In the genomic region with DNA sequence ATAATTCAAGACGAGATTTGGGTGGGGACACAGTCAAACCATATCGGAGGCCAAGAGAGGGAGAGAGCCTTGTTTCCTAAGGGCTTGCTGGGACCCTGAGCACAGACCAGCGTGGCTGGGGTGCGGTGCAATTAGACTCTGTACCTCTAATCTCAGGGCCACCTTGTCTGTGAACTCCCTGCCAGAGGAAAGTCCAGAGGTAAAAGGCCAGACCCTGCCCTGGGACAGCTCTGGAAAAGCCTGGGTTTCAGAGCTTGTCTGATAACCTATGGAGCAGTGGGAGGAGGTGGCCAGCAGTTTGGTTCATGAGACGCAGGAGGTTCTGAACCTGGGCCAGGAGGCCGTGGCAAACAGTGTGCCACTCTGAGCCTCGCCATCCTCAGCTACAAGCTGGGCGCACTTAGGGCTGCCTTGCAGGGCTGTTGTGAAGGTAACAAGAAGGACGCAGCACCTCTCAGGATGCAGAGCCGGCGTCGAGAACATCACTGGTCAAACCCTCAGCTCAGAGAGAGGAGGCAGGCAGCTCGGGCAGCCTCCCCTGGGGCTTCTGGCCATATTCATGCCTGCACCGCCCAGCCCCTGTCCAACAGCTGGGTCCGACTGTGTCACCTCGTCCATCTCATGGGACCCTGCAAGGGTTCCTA, we compare ENCODE assay signal across 21 cellular contexts. TPM values are rescaled to one million over a fixed set of nuclear protein-coding genes. Genes with fewer than 3 reads are reported as not detected.
DNase-seq lines count a peak whose midpoint lies in the region; ATAC-seq, FAIRE-seq and TF ChIP-seq lines count a peak whose summit lies in the region.
"Had no signal": no experiment of that assay in that cellular context is flagged by ENCODE, and none has a peak within 500 bp of the region (broad histone marks: within the 10 kb centered on the region; RNA-seq: fewer than 3 reads in every experiment).

No MANE protein-coding gene starts in this region.

- no peaks in the 10 kb centered on the region for H3K27me3 Mint-ChIP-seq in endodermal cell (ENCODE audit: insufficient read depth)
- H3K27me3 Mint-ChIP-seq: B cell, IgD-negative memory B cell had no signal

- CTCF ChIA-PET in HEK293 (lab: Yijun Ruan, JAX), result interaction anchor here (1.0 kb wide), 1 partner anchor 148 kb away, joined by 4 read pairs; no protein-coding TSS in a partner anchor

- POLR2A ChIA-PET in HEK293 (lab: Yijun Ruan, JAX), result no interaction called here

- no peak overlapping the region for H3K4me3 Mint-ChIP-seq in endodermal cell
- H3K4me3 Mint-ChIP-seq: B cell, H9 had no signal

- H3K4me1 Mint-ChIP-seq in endodermal cell, result peaks cover 17% of the 10 kb centered on the region

- H3K27ac ChIP-seq in HEK293 (ENCODE audit: extremely low read depth, low read depth, low read length), result no peak overlapping the region
- H3K27ac ChIP-seq in endodermal cell (ENCODE audit: low read depth, low read length), result no peak overlapping the region
- peak overlapping the region; percentile 90 to 92 for H3K27ac ChIP-seq in small intestine (ENCODE audit: low read depth in 1 of 2, low read length in 1 of 2)
- H3K27ac ChIP-seq: HL-60 had no signal

- intact Hi-C loops in mucosa of descending colon (cut with DNase I, micrococcal nuclease), result no loop called here

- no peaks in the 10 kb centered on the region for H3K36me3 ChIP-seq in HEK293 (ENCODE audit: control insufficient read depth in 2 of 2, insufficient read depth in 1 of 2, low read length in 2 of 2)
- H3K36me3 ChIP-seq in endodermal cell (ENCODE audit: control insufficient read depth, insufficient read depth, low read length), result no peaks in the 10 kb centered on the region
- no peaks in the 10 kb centered on the region for H3K36me3 ChIP-seq in mucosa of descending colon (ENCODE audit: low read depth)
- no peaks in the 10 kb centered on the region for H3K36me3 ChIP-seq in small intestine (ENCODE audit: control insufficient read depth in 2 of 2, insufficient read depth in 2 of 2, low read length in 2 of 2)

- ATAC-seq in mucosa of descending colon (peak; percentile 1), HG03196 (IDR thresholded peaks at IDR 0.05; ENCODE audit: unreplicated experiment) (no peak)

- no peak for FAIRE-seq in small intestine (lab: Jason Lieb, UNC)
- FAIRE-seq: G401.6 had no signal

- 91 to 95% methylated on average over 11 to 16 of the region's 16 CpGs for WGBS in endodermal cell (ENCODE audit: insufficient coverage in 1 of 2, insufficient read length in 1 of 2), 2 experiments
- WGBS in small intestine, 3 donors, result 28 to 69% (median 40%) methylated on average over 16 of the region's 16 CpGs

- no peaks in the 10 kb centered on the region for H3K27me3 ChIP-seq in endodermal cell (ENCODE audit: control insufficient read depth, insufficient read depth, low read length, poor library complexity, severe bottlenecking)
- H3K27me3 ChIP-seq in small intestine (ENCODE audit: control insufficient read depth in 2 of 2, insufficient read depth in 2 of 2, low read length in 2 of 2), result no peaks in the 10 kb centered on the region

- H3K9me3 ChIP-seq in HEK293 (ENCODE audit: control insufficient read depth, insufficient read depth, low read depth, low read length) (no peaks in the 10 kb centered on the region), endodermal cell (ENCODE audit: control insufficient read depth, low read length) (no peaks in the 10 kb centered on the region), mucosa of descending colon (no peaks in the 10 kb centered on the region), small intestine (ENCODE audit: control insufficient read depth, low read depth) (no peaks in the 10 kb centered on the region)
- H3K9me3 ChIP-seq: Caco-2 had no signal

- H3K36me3 Mint-ChIP-seq in endodermal cell (ENCODE audit: low read depth), result no peaks in the 10 kb centered on the region
- H3K36me3 Mint-ChIP-seq: CD4-positive, CD25-positive, alpha-beta regulatory T cell; IgD-negative memory B cell had no signal

- DNase-seq in endodermal cell (peak; percentile 20), mucosa of descending colon (peak in 2 of 3 donors; percentile 48 to 54), small intestine (peak; percentile 98), NCI-H69 (lab: John Stamatoyannopoulos, UW) (no peak)
- no peak for DNase-seq in activated CD4-positive, alpha-beta T cell treated with anti-CD3 and anti-CD28 coated beads, Interleukin-2, amount 50 U/mL, for 1 hour
- DNase-seq: CD4-positive, CD25-positive, alpha-beta regulatory T cell; H9; Kasumi-1; NCI-H1092 treated with DMSO at 0.1 percent for 48 hours; NCI-H146; NCI-H2029 treated with DMSO at 0.1 percent for 48 hours; NCI-H446 treated with DMSO at 0.1 percent for 48 hours; OCI-M1; SHP77 treated with DMSO at 0.1 percent for 48 hours had no signal

- H3K4me3 ChIP-seq in HEK293 (ENCODE audit: low read depth, low read length), result no peak overlapping the region
- H3K4me3 ChIP-seq in endodermal cell (ENCODE audit: low read length), result no peak overlapping the region
- H3K4me3 ChIP-seq in mucosa of descending colon, result no peak overlapping the region
- H3K4me3 ChIP-seq in small intestine (ENCODE audit: low read depth in 1 of 2, low read length in 2 of 2), result no peak overlapping the region

- H3K9ac ChIP-seq in endodermal cell (ENCODE audit: extremely low read depth, low read length, poor library complexity, severe bottlenecking), result no peak overlapping the region

- H3K4me1 ChIP-seq in HEK293 (ENCODE audit: control insufficient read depth, insufficient read depth, low read length), result no peaks in the 10 kb centered on the region
- no peaks in the 10 kb centered on the region for H3K4me1 ChIP-seq in endodermal cell (ENCODE audit: control insufficient read depth, insufficient read depth, low read length)
- peaks cover 32% of the 10 kb centered on the region for H3K4me1 ChIP-seq in mucosa of descending colon (ENCODE audit: low read depth)
- peaks cover 2 to 12% of the 10 kb centered on the region in 2 donors for H3K4me1 ChIP-seq in small intestine (ENCODE audit: control insufficient read depth in 2 of 2, insufficient read depth in 1 of 2, low read depth in 1 of 2, low read length in 1 of 2)

- no peak for TF ChIP-seq CTCF in HEK293 (tag by site-specific recombination; IDR thresholded peaks at IDR 0.05)
- TF ChIP-seq CTCF in endodermal cell (conservative IDR thresholded peaks at IDR 0.05), result no peak
- no peak for TF ChIP-seq CTCF in mucosa of descending colon (IDR thresholded peaks at IDR 0.05)

- H3K27ac Mint-ChIP-seq in endodermal cell, result peak overlapping the region; percentile 18
- H3K27ac Mint-ChIP-seq: B cell; CD4-positive, CD25-positive, alpha-beta regulatory T cell; IgD-negative memory B cell had no signal

- no peaks in the 10 kb centered on the region for H3K9me3 Mint-ChIP-seq in endodermal cell
- H3K9me3 Mint-ChIP-seq: CD4-positive, CD25-positive, alpha-beta regulatory T cell; H9; IgD-negative memory B cell had no signal

TF ChIP-seq in HEK293, 187 proteins besides CTCF, POLR2A, EP300 and RAD21:
- TF ChIP-seq ZNF624 (tag by site-specific recombination; IDR thresholded peaks at IDR 0.05) (no peak), ZNF335 (tag by site-specific recombination; conservative IDR thresholded peaks at IDR 0.05) (peak; percentile 31; the same call in 1 of the 2 replicates)

RNA-seq across cellular contexts. Expression of a gene that starts 4.8 kb away (rescaled TPM):
- total RNA-seq in endodermal cell (10 to 100 TPM; 30.1 to 30.4 TPM), mucosa of descending colon (10 to 100 TPM; 27.6 to 59.7 (median 48.3) TPM)
- polyA plus RNA-seq in endodermal cell (2013, experiment 1 of 2), result 28.6 TPM
- 25.3 TPM for polyA plus RNA-seq in endodermal cell (2013, experiment 2 of 2)
- polyA plus RNA-seq in small intestine, result 10 to 100 TPM; 28.4 to 34.9 (median 28.6) TPM

RNA-seq across cellular contexts. Expression of a gene that starts 34.5 kb away (rescaled TPM):
- 10 to 100 TPM; 17.2 to 17.5 TPM for total RNA-seq in endodermal cell
- 25.3 TPM for polyA plus RNA-seq in endodermal cell (2013, experiment 1 of 2)
- polyA plus RNA-seq in endodermal cell (2013, experiment 2 of 2), result 24.3 TPM
- 10 to 100 TPM; 62.0 to 86.5 (median 71.2) TPM for total RNA-seq in mucosa of descending colon
- polyA plus RNA-seq in small intestine, result 100 to 1,000 TPM in 2 of 3 donors, 10 to 100 TPM in 1; 55.0 to 122 (median 103) TPM

RNA-seq across cellular contexts. Expression of a gene that starts 35.1 kb away (rescaled TPM):
- total RNA-seq in endodermal cell, result 100 to 1,000 TPM; 134 to 139 TPM
- 105 TPM for polyA plus RNA-seq in endodermal cell (2013, experiment 1 of 2)
- polyA plus RNA-seq in endodermal cell (2013, experiment 2 of 2), result 96.3 TPM
- 100 to 1,000 TPM in 2 of 3 donors, 10 to 100 TPM in 1; 95.3 to 109 (median 109) TPM for total RNA-seq in mucosa of descending colon
- 100 to 1,000 TPM in 1 of 3 donors, 10 to 100 TPM in 2; 50.8 to 113 (median 55.9) TPM for polyA plus RNA-seq in small intestine

RNA-seq across cellular contexts. Expression of a gene that starts 39.7 kb away (rescaled TPM):
- 10 to 100 TPM; 41.4 to 41.5 TPM for total RNA-seq in endodermal cell
- polyA plus RNA-seq in endodermal cell (2013, experiment 1 of 2), result 23.0 TPM
- polyA plus RNA-seq in endodermal cell (2013, experiment 2 of 2), result 17.8 TPM
- 10 to 100 TPM; 56.2 to 89.4 (median 57.1) TPM for total RNA-seq in mucosa of descending colon
- 100 to 1,000 TPM in 1 of 3 donors, 10 to 100 TPM in 2; 33.9 to 127 (median 88.1) TPM for polyA plus RNA-seq in small intestine

RNA-seq across cellular contexts. Expression of a gene that starts 48.0 kb away (rescaled TPM):
- 10 to 100 TPM; 86.9 to 98.1 TPM for total RNA-seq in endodermal cell
- polyA plus RNA-seq in endodermal cell (2013, experiment 1 of 2), result 82.3 TPM
- polyA plus RNA-seq in endodermal cell (2013, experiment 2 of 2), result 77.3 TPM
- 100 to 1,000 TPM; 107 to 158 (median 128) TPM for total RNA-seq in mucosa of descending colon
- polyA plus RNA-seq in small intestine, result 100 to 1,000 TPM in 1 of 3 donors, 10 to 100 TPM in 2; 88.6 to 112 (median 96.1) TPM

Comparison
In these comparisons a context has a peak if more than half of its experiments do, and no peak if none do; other contexts are left out.
1. H3K27ac ChIP-seq: peak in small intestine (2 of 2); none in HEK293 (single experiment) and endodermal cell (single experiment).
2. DNase-seq: peak in endodermal cell (single experiment), mucosa of descending colon (2 of 3) and small intestine (single experiment); none in activated CD4-positive, alpha-beta T cell treated with anti-CD3 and anti-CD28 coated beads, Interleukin-2, amount 50 U/mL, for 1 hour (single experiment) and NCI-H69 (single experiment).